In the genomic region with DNA sequence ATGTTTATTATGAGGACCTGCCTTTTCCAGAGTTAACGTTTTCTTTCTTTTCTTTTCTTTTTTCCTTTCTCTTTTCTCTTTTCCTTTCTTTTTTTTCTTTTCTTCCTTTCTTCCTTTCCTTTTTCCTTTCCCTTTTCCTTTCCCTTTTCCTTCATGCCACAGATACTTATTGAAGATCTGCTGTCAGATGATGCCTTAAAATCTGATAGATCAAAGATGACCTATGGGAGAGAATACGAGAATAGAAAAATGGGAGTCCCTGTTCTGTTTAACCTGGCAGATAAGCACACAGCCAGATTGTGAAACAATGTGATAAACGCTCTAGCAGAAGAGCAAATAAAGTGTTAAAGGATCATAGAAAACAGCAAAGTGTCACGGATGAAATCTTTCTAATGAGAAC, we compare ENCODE assay signal across 17 cellular contexts. TPM values are rescaled to one million over a fixed set of nuclear protein-coding genes. Genes with fewer than 3 reads are reported as not detected.
DNase-seq lines count a peak whose midpoint lies in the region; ATAC-seq and TF ChIP-seq lines count a peak whose summit lies in the region.
"Had no signal": no experiment of that assay in that cellular context is flagged by ENCODE, and none has a peak within 500 bp of the region (broad histone marks: within the 10 kb centered on the region; RNA-seq: fewer than 3 reads in every experiment).

No MANE protein-coding gene starts in this region.

- H3K27ac Mint-ChIP-seq in activated CD4-positive, alpha-beta T cell treated with anti-CD3 and anti-CD28 coated beads, Interleukin-2, amount 10 ng/mL, durations not matched to agents 24 days and 14 days: peak overlapping the region; percentile 35
- H3K27ac Mint-ChIP-seq: activated naive CD4-positive, alpha-beta T cell treated with anti-CD3 and anti-CD28 coated beads, Interleukin-2, amount 10 ng/mL, durations not matched to agents 7 days and 5 days had no signal

- peaks cover 43% of the 10 kb centered on the region for H3K4me1 Mint-ChIP-seq in activated CD4-positive, alpha-beta T cell treated with anti-CD3 and anti-CD28 coated beads, Interleukin-2, amount 10 ng/mL, durations not matched to agents 24 days and 14 days

- no peak for TF ChIP-seq EP300 in SK-N-SH (IDR thresholded peaks at IDR 0.05; ENCODE audit: borderline replicate concordance in 1 of 2, low read depth in 1 of 2, low read length in 1 of 2)

- H3K9me3 Mint-ChIP-seq in activated CD4-positive, alpha-beta T cell treated with anti-CD3 and anti-CD28 coated beads, Interleukin-2, amount 10 ng/mL, durations not matched to agents 24 days and 14 days: no peaks in the 10 kb centered on the region
- H3K9me3 Mint-ChIP-seq: activated naive CD4-positive, alpha-beta T cell treated with anti-CD3 and anti-CD28 coated beads, Interleukin-2, amount 10 ng/mL, durations not matched to agents 7 days and 5 days; nephron had no signal

- no peaks in the 10 kb centered on the region for H3K27me3 ChIP-seq in body of pancreas
- H3K27me3 ChIP-seq in prostate gland (replicated peaks; ENCODE audit: insufficient read depth): no peaks in the 10 kb centered on the region
- H3K27me3 ChIP-seq in SK-N-SH (ENCODE audit: insufficient read depth): no peaks in the 10 kb centered on the region
- H3K27me3 ChIP-seq: right atrium auricular region, vagina had no signal

- no peak for DNase-seq in activated CD4-positive, alpha-beta T cell treated with anti-CD3 and anti-CD28 coated beads, Interleukin-2, amount 10 ng/mL, durations not matched to agents 24 days and 14 days
- DNase-seq in activated CD4-positive, alpha-beta T cell treated with anti-CD3 and anti-CD28 coated beads for 48 hours: no peak
- DNase-seq in LNCaP clone FGC (ENCODE audit: low read depth) (no peak), body of pancreas (no peak), prostate gland (ENCODE audit: low spot score) (no peak), T1000 (lab: John Stamatoyannopoulos, UW) (no peak), SK-N-SH (no peak)
- DNase-seq: activated naive CD4-positive, alpha-beta T cell treated with anti-CD3 and anti-CD28 coated beads, Interleukin-2, amount 10 ng/mL, durations not matched to agents 7 days and 5 days; cortex of kidney; MM.1S; NCI-H2081; stimulated activated CD4-positive, alpha-beta T cell treated with anti-CD3 and anti-CD28 coated beads, Interleukin-1b, Interleukin-23, amount 100 ng/mL, for 48 hours; T-helper 1 cell had no signal

- H3K4me2 ChIP-seq in SK-N-SH: no peak overlapping the region

- no peak overlapping the region; the same call in 1 of the 2 replicates for H2AFZ ChIP-seq in SK-N-SH (ENCODE audit: low read depth)

- TF ChIP-seq POLR2A in body of pancreas (IDR thresholded peaks at IDR 0.05) (no peak), prostate gland (IDR thresholded peaks at IDR 0.05) (no peak)

- TF ChIP-seq RAD21 in SK-N-SH (IDR thresholded peaks at IDR 0.05; ENCODE audit: low read length): no peak

- peaks cover 64% of the 10 kb centered on the region for H3K4me1 ChIP-seq in body of pancreas
- no peaks in the 10 kb centered on the region for H3K4me1 ChIP-seq in prostate gland (replicated peaks)
- peaks cover 6 to 22% of the 10 kb centered on the region in 2 experiments; a peak in 2 of 4 replicates for H3K4me1 ChIP-seq in SK-N-SH (ENCODE audit: control insufficient read depth in 1 of 2, insufficient read depth in 2 of 2, low read depth in 1 of 2, low read length in 1 of 2)

- no peaks in the 10 kb centered on the region for H3K9me2 ChIP-seq in SK-N-SH

- H3K36me3 ChIP-seq in body of pancreas (replicated peaks in 1 of 2; ENCODE audit: insufficient read depth in 1 of 2, low read depth in 2 of 2) (no peaks in the 10 kb centered on the region), prostate gland (no peaks in the 10 kb centered on the region), SK-N-SH (replicated peaks in 1 of 2; ENCODE audit: control insufficient read depth in 1 of 2, insufficient read depth in 2 of 2, low read length in 1 of 2) (no peaks in the 10 kb centered on the region)
- H3K36me3 ChIP-seq: right atrium auricular region, vagina had no signal

- H3K4me3 ChIP-seq in LNCaP clone FGC (ENCODE audit: low read depth, low read length) (peak overlapping the region; percentile 31), body of pancreas (no peak overlapping the region), prostate gland (no peak overlapping the region), SK-N-SH (ENCODE audit: low read depth in 2 of 2, low read length in 1 of 2) (no peak overlapping the region)
- H3K4me3 ChIP-seq: right atrium auricular region, vagina had no signal

- TF ChIP-seq CTCF in LNCaP clone FGC (IDR thresholded peaks at IDR 0.05; ENCODE audit: control insufficient read depth, extremely low read depth, insufficient read depth) (no peak), body of pancreas (IDR thresholded peaks at IDR 0.05) (no peak), prostate gland (IDR thresholded peaks at IDR 0.05) (no peak), SK-N-SH (IDR thresholded peaks at IDR 0.05) (no peak)

- H3K9ac ChIP-seq in SK-N-SH: no peak overlapping the region

- H4K20me1 ChIP-seq in SK-N-SH (ENCODE audit: insufficient read depth): no peaks in the 10 kb centered on the region

- H3F3A ChIP-seq in SK-N-SH (replicated peaks; ENCODE audit: insufficient read depth): peaks cover 7% of the 10 kb centered on the region

- no peak overlapping the region for H3K4me3 Mint-ChIP-seq in activated CD4-positive, alpha-beta T cell treated with anti-CD3 and anti-CD28 coated beads, Interleukin-2, amount 10 ng/mL, durations not matched to agents 24 days and 14 days
- H3K4me3 Mint-ChIP-seq: activated naive CD4-positive, alpha-beta T cell treated with anti-CD3 and anti-CD28 coated beads, Interleukin-2, amount 10 ng/mL, durations not matched to agents 7 days and 5 days; nephron had no signal

- H3K9me3 ChIP-seq in body of pancreas (no peaks in the 10 kb centered on the region), prostate gland (no peaks in the 10 kb centered on the region), SK-N-SH (no peaks in the 10 kb centered on the region)
- H3K9me3 ChIP-seq: right atrium auricular region, vagina had no signal

- POLR2A ChIA-PET in SK-N-SH (lab: Yijun Ruan, JAX): no interaction called here

- H3K36me3 Mint-ChIP-seq in activated CD4-positive, alpha-beta T cell treated with anti-CD3 and anti-CD28 coated beads, Interleukin-2, amount 10 ng/mL, durations not matched to agents 24 days and 14 days (ENCODE audit: low read depth): peaks cover 8% of the 10 kb centered on the region

- intact Hi-C loops in activated CD4-positive, alpha-beta T cell treated with anti-CD3 and anti-CD28 coated beads, Interleukin-2, amount 10 ng/mL, durations not matched to agents 24 days and 14 days (cut with micrococcal nuclease): no loop called here
- intact Hi-C loops in body of pancreas (cut with DNase I): no loop called here
- intact Hi-C loops in prostate gland (cut with DNase I): no loop called here

- WGBS in body of pancreas, 2 donors: 10 to 23% methylated on average over 4 of the region's 4 CpGs
- 28% methylated on average over 4 of the region's 4 CpGs for WGBS in prostate gland
- 80% methylated on average over 4 of the region's 4 CpGs for WGBS in SK-N-SH (ENCODE audit: low lambda C conversion rate)

- CTCF ChIA-PET in SK-N-SH (lab: Yijun Ruan, JAX): no interaction called here

- no peaks in the 10 kb centered on the region for H3K79me2 ChIP-seq in SK-N-SH (ENCODE audit: insufficient read depth)

- ATAC-seq in body of pancreas (no peak), HG03439 (IDR thresholded peaks at IDR 0.05; ENCODE audit: unreplicated experiment) (no peak)

- no peaks in the 10 kb centered on the region for H3K27me3 Mint-ChIP-seq in activated CD4-positive, alpha-beta T cell treated with anti-CD3 and anti-CD28 coated beads, Interleukin-2, amount 10 ng/mL, durations not matched to agents 24 days and 14 days
- H3K27me3 Mint-ChIP-seq: activated naive CD4-positive, alpha-beta T cell treated with anti-CD3 and anti-CD28 coated beads, Interleukin-2, amount 10 ng/mL, durations not matched to agents 7 days and 5 days had no signal

- H3K27ac ChIP-seq in body of pancreas (peak overlapping the region in 3 of 4 donors; percentile 57 to 62 (median 59)), prostate gland (peak overlapping the region; percentile 16 to 56), SK-N-SH (ENCODE audit: low read depth in 2 of 2, low read length in 1 of 2) (no peak overlapping the region)
- H3K27ac ChIP-seq: right atrium auricular region, vagina had no signal

TF ChIP-seq in SK-N-SH, 30 proteins besides CTCF, POLR2A, EP300 and RAD21 (continues in another document):
- TF ChIP-seq TCF12 (IDR thresholded peaks at IDR 0.05) (no peak), NRF1 (IDR thresholded peaks at IDR 0.05; ENCODE audit: low read depth, low read length) (no peak), FOXJ3 (CRISPR knock-in tag; IDR thresholded peaks at IDR 0.05) (no peak), ELF1 (IDR thresholded peaks at IDR 0.05) (no peak)
- TF ChIP-seq, protein P1, sequence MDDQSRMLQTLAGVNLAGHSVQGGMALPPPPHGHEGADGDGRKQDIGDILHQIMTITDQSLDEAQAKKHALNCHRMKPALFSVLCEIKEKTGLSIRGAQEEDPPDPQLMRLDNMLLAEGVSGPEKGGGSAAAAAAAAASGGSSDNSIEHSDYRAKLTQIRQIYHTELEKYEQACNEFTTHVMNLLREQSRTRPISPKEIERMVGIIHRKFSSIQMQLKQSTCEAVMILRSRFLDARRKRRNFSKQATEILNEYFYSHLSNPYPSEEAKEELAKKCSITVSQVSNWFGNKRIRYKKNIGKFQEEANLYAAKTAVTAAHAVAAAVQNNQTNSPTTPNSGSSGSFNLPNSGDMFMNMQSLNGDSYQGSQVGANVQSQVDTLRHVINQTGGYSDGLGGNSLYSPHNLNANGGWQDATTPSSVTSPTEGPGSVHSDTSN (IDR thresholded peaks at IDR 0.05): no peak

RNA-seq across cellular contexts. Expression of gene AFF1, which starts 38.9 kb away (rescaled TPM):
- total RNA-seq in activated CD4-positive, alpha-beta T cell treated with anti-CD3 and anti-CD28 coated beads, Interleukin-2, amount 10 ng/mL, durations not matched to agents 24 days and 14 days: 44.0 and 44.3 TPM in 2 replicates
- total RNA-seq in body of pancreas (10 to 100 TPM; 42.8 to 57.0 TPM), prostate gland (10 to 100 TPM; 69.7 to 92.5 TPM)
- 2.2 and 2.7 TPM in 2 replicates for polyA plus RNA-seq in SK-N-SH (2012; rRNA removed)
- 3.4 and 3.8 TPM in 2 replicates for polyA plus RNA-seq in SK-N-SH (2012; cell fraction: cytosol; rRNA removed)
- polyA plus RNA-seq in SK-N-SH (2012; cell fraction: nucleus; rRNA removed): 8.8 and 9.5 TPM in 2 replicates

Comparison
In these comparisons a context has a peak if more than half of its experiments do, and no peak if none do; other contexts are left out.
1. H3K27ac ChIP-seq: peak in body of pancreas (3 of 4) and prostate gland (2 of 2); none in SK-N-SH (0 of 2).